Comparison of ENCODE assay signal across 1 cellular context in genomic region chr10:27145937-27146336, GRCh38.
TF ChIP-seq lines count a peak whose summit lies in the region.

No MANE protein-coding gene starts in this region.

TF ChIP-seq in GM12878, 131 proteins besides CTCF, POLR2A, EP300 and RAD21:
- TF ChIP-seq HCFC1 (IDR thresholded peaks at IDR 0.05; ENCODE audit: low read length) (no peak), KLF5 (IDR thresholded peaks at IDR 0.05; ENCODE audit: partially characterized antibody) (no peak), SREBF2 (IDR thresholded peaks at IDR 0.05; ENCODE audit: low read length) (no peak), ZBTB40 (IDR thresholded peaks at IDR 0.05; ENCODE audit: borderline replicate concordance) (no peak), NFXL1 (IDR thresholded peaks at IDR 0.05; ENCODE audit: borderline replicate concordance) (no peak)
